19 cellular contexts compared by ENCODE assay signal in genomic region chr10:21285207-21285606, GRCh38.
"Had no signal": no experiment of that assay in that cellular context is flagged by ENCODE, and none has a peak within 500 bp of the region (broad histone marks: within the 10 kb centered on the region; RNA-seq: fewer than 3 reads in every experiment).

No MANE protein-coding gene starts in this region.

- H3K36me3 Mint-ChIP-seq: activated naive CD4-positive, alpha-beta T cell treated with anti-CD3 and anti-CD28 coated beads, Interleukin-2, amount 50 U/mL, for 72 hours had no signal

- H3K36me3 ChIP-seq: cardiac muscle cell, neutrophil, ovary, right atrium auricular region, spleen, upper lobe of left lung had no signal

- H3K4me3 ChIP-seq: cardiac muscle cell, ovary, psoas muscle, right atrium auricular region, spleen, testis, upper lobe of left lung had no signal

- DNase-seq: activated T-cell treated with anti-CD3 and anti-CD28 coated beads, Interleukin-2, amount 50 U/mL, for 1 hour; amniotic stem cell; effector CD4-positive, alpha-beta T cell; left ventricle myocardium superior; ovary; psoas muscle; spleen; stimulated activated CD4-positive, alpha-beta T cell treated with anti-CD3 and anti-CD28 coated beads, Interleukin-4, amount 100 ng/mL, for 1 hour; stimulated activated naive CD4-positive, alpha-beta T cell; testis; upper lobe of left lung had no signal

- H3K4me3 Mint-ChIP-seq: dendritic cell treated with granulocyte-macrophage colony-stimulating factor and Interleukin-4, amounts not matched to agents 40 ng/mL and 50 ng/mL, for 4 days; nephron had no signal

- H3K27ac ChIP-seq: cardiac muscle cell, foreskin keratinocyte, neutrophil, ovary, psoas muscle, right atrium auricular region, spleen, testis, upper lobe of left lung, VCaP had no signal

- H3K27me3 ChIP-seq: cardiac muscle cell, foreskin keratinocyte, neutrophil, ovary, right atrium auricular region, spleen, testis, upper lobe of left lung had no signal

- H3K27ac Mint-ChIP-seq: activated naive CD4-positive, alpha-beta T cell treated with anti-CD3 and anti-CD28 coated beads, Interleukin-2, amount 50 U/mL, for 72 hours; dendritic cell treated with granulocyte-macrophage colony-stimulating factor and Interleukin-4, amounts not matched to agents 40 ng/mL and 50 ng/mL, for 4 days had no signal

- H3K9me3 ChIP-seq: neutrophil, ovary, psoas muscle, right atrium auricular region, spleen, testis, upper lobe of left lung had no signal

- H3K9me3 Mint-ChIP-seq: activated naive CD4-positive, alpha-beta T cell treated with anti-CD3 and anti-CD28 coated beads, Interleukin-2, amount 50 U/mL, for 72 hours; dendritic cell treated with granulocyte-macrophage colony-stimulating factor and Interleukin-4, amounts not matched to agents 40 ng/mL and 50 ng/mL, for 4 days had no signal

- H3K4me1 ChIP-seq: psoas muscle, right atrium auricular region, spleen, testis had no signal
